ENCODE assay signal across 8 cellular contexts in genomic region chr2:101830555-101830954, GRCh38.
DNase-seq lines count a peak whose midpoint lies in the region; ATAC-seq and TF ChIP-seq lines count a peak whose summit lies in the region.

No MANE protein-coding gene starts in this region.

- no peak overlapping the region for H3K4me2 ChIP-seq in mammary epithelial cell (ENCODE audit: insufficient read depth, low read depth, low read length)

- no peak for TF ChIP-seq CTCF in GM12865 (IDR thresholded peaks at IDR 0.05; ENCODE audit: insufficient read depth, low read depth, low read length, missing control alignments)
- TF ChIP-seq CTCF in mammary epithelial cell (conservative IDR thresholded peaks at IDR 0.05 in 1 of 2, IDR thresholded peaks at IDR 0.05 in 1 of 2; ENCODE audit: extremely low read depth in 1 of 2, insufficient read depth in 1 of 2, low read depth in 1 of 2, low read length in 2 of 2): no peak
- TF ChIP-seq CTCF in neural crest cell (conservative IDR thresholded peaks at IDR 0.05): no peak

- H3K9me3 Mint-ChIP-seq in neural crest cell: no peaks in the 10 kb centered on the region

- H3K27ac ChIP-seq in mammary epithelial cell (ENCODE audit: insufficient read depth, low read depth, low read length): peak overlapping the region; percentile 58

- no peaks in the 10 kb centered on the region for H3K27me3 Mint-ChIP-seq in neural crest cell (ENCODE audit: low read depth)

- intact Hi-C loops in mammary epithelial cell (cut with micrococcal nuclease): loop anchor here (5.0 kb wide), 1 partner anchor 38 kb away; no protein-coding TSS in a partner anchor

- H3K9ac ChIP-seq in mammary epithelial cell (ENCODE audit: insufficient read depth, low read length): no peak overlapping the region

- peaks cover 16% of the 10 kb centered on the region for H3K36me3 Mint-ChIP-seq in neural crest cell (ENCODE audit: low read depth)

- H3K4me3 ChIP-seq in GM12865 (ENCODE audit: low read depth, low read length) (no peak overlapping the region), mammary epithelial cell (replicated peaks in 1 of 3; ENCODE audit: insufficient read depth in 1 of 3, low read depth in 2 of 3, low read length in 3 of 3) (no peak overlapping the region)

- H3K79me2 ChIP-seq in mammary epithelial cell (ENCODE audit: insufficient read depth, low read length): peaks cover 76% of the 10 kb centered on the region

- H3K36me3 ChIP-seq in mammary epithelial cell (ENCODE audit: insufficient read depth, low read length): peaks cover 54% of the 10 kb centered on the region

- H4K20me1 ChIP-seq in mammary epithelial cell (ENCODE audit: insufficient read depth, low read length): no peaks in the 10 kb centered on the region

- no peak overlapping the region for H2AFZ ChIP-seq in mammary epithelial cell (ENCODE audit: low read depth, low read length)

- DNase-seq in GM12865 (ENCODE audit: low read depth) (peak; percentile 75), mammary epithelial cell (peak; percentile 79), neural crest cell (ENCODE audit: low read depth, low spot score) (no peak), hepatic stellate cell (ENCODE audit: low spot score) (no peak)

- in situ Hi-C loops in mammary epithelial cell (cut with MboI; ENCODE audit: low sequenced_read_pairs in 2 of 2): loop anchor here (10.0 to 25.0 kb wide), 2 partner anchors 416 to 418 kb away; no protein-coding TSS in a partner anchor

- no TSS peak for BruUV-seq in mammary epithelial cell (replicated peaks; lab: Mats Ljungman, UMichigan)

- H3K4me3 Mint-ChIP-seq in neural crest cell: no peak overlapping the region

- H3K4me1 Mint-ChIP-seq in neural crest cell: peaks cover 28% of the 10 kb centered on the region

- ATAC-seq in HG03469 (IDR thresholded peaks at IDR 0.05; ENCODE audit: unreplicated experiment) (peak; percentile 53), GM19455 (IDR thresholded peaks at IDR 0.05; ENCODE audit: unreplicated experiment) (no peak), HG02623 (IDR thresholded peaks at IDR 0.05; ENCODE audit: unreplicated experiment) (no peak), GM18861 (IDR thresholded peaks at IDR 0.05; ENCODE audit: unreplicated experiment) (no peak)

- H3K9me3 ChIP-seq in mammary epithelial cell (replicated peaks; ENCODE audit: insufficient read depth, low read length): no peaks in the 10 kb centered on the region

- peak overlapping the region; percentile 53 for H3K27ac Mint-ChIP-seq in neural crest cell (ENCODE audit: unreplicated experiment)

- dilution Hi-C loops in mammary epithelial cell (cut with HindIII; ENCODE audit: low sequenced_read_pairs): loop anchor here (25.0 kb wide), 1 partner anchor 318 kb away; no protein-coding TSS in a partner anchor

- H3K4me1 ChIP-seq in mammary epithelial cell (ENCODE audit: insufficient read depth, low read length): peaks cover 54% of the 10 kb centered on the region

- 72% methylated on average over 5 of the region's 5 CpGs for WGBS in mammary epithelial cell (ENCODE audit: low coverage, missing lambda C conversion rate)

- H3K27me3 ChIP-seq in mammary epithelial cell (ENCODE audit: insufficient read depth, low read length): no peaks in the 10 kb centered on the region

- CTCF ChIA-PET in mammary epithelial cell (lab: Charles Lee; ENCODE audit: low non-redundant PET): no interaction called here

Comparison
In these comparisons a context has a peak if more than half of its experiments do, and no peak if none do; other contexts are left out.
1. DNase-seq: peak in GM12865 (single experiment) and mammary epithelial cell (single experiment); none in neural crest cell (single experiment) and hepatic stellate cell (single experiment).